In genomic region chr14:46482200-46482599, GRCh38 we compare ENCODE assay signal across 34 cellular contexts.
"Had no signal": no experiment of that assay in that cellular context is flagged by ENCODE, and none has a peak within 500 bp of the region (broad histone marks: within the 10 kb centered on the region; RNA-seq: fewer than 3 reads in every experiment).

No MANE protein-coding gene starts in this region.

- H3K4me2 ChIP-seq: KMS-11 had no signal

- H3K9me3 ChIP-seq: MG63 had no signal

- DNase-seq: Karpas-422, Kasumi-1, KG1, MG63, MM.1S, MV-4-11, NCI-H1048, NCI-H1092, NCI-H1092 treated with DMSO at 0.1 percent for 48 hours, NCI-H1105, NCI-H1105 treated with DMSO at 0.1 percent for 48 hours, NCI-H1417, NCI-H1417 treated with DMSO at 0.1 percent for 48 hours, NCI-H1436, NCI-H1436 treated with DMSO at 0.1 percent for 48 hours, NCI-H146, NCI-H1694, NCI-H1694 treated with DMSO at 0.1 percent for 48 hours, NCI-H187, NCI-H187 treated with DMSO at 0.1 percent for 48 hours, NCI-H1930, NCI-H2029, NCI-H2029 treated with DMSO at 0.1 percent for 48 hours, NCI-H2081, NCI-H2081 treated with DMSO at 0.1 percent for 48 hours, NCI-H2107, NCI-H2171, NCI-H2171 treated with DMSO at 0.1 percent for 48 hours, NCI-H226, NCI-H345, NCI-H446, NCI-H446 treated with DMSO at 0.1 percent for 48 hours, NCI-H510A had no signal

- H3K4me3 ChIP-seq: MG63 had no signal

- H3K9ac ChIP-seq: KMS-11 had no signal

- H3K27ac ChIP-seq: KMS-11 had no signal

- H3K27me3 ChIP-seq: MG63 had no signal

- H3K36me3 ChIP-seq: MG63 had no signal
